Comparison of ENCODE assay signal across 8 cellular contexts in the genomic region with DNA sequence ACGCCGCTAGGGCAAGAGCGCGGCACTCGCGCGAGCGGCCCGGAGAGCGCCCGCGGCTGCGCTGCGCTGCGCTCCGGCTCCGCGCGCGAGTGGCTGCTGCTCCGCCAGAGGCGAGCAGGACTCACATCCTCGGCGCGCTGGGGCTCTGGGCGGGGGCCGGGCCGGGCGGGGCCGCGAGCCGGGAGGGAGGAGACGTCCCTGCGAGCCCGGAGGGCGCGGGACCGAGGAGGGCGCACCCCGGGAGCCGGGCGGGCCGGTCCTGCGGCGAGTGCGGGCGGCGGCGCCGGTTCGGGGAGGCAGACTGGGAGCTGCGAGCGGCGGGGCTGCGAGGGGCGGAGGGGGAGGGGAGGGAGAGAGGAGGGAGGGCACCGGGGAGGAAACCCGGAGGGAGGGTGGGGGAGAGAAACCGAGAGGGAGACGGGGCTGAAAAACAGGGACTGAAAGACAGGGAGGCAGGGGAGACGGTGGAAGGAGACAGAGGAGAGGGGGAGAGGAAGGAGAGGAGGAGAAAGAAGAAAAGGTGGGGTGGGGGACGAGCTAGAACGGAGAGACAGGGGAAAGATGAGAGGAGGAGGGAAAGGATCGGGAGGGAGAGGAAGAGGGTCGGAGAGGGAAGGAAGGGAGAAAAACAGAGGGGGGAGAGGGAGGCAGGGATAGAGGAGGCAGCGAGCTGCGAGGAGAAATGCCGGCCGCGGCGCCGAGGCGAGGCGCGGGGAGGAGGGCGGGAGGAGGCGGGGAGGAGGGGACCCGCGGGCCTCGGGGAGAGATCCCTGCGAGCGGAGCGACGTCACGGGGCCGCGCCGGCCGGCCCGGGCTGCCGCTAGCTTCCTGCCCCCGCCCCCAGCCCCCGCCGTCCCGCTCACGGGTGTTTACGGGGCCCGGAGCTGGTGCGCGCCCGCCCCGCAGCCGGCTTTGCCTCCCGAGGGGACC. TPM values are rescaled to one million over a fixed set of nuclear protein-coding genes. Genes with fewer than 3 reads are reported as not detected.
DNase-seq lines count a peak whose midpoint lies in the region; ATAC-seq and TF ChIP-seq lines count a peak whose summit lies in the region.

Gene CAMK2N1, minus strand, starts transcription at position 684 of the 930 bp plus-strand sequence. CDS start 831 bp downstream, outside the sequence.

- ATAC-seq in activated CD4-positive, alpha-beta T cell treated with anti-CD3 and anti-CD28 coated beads for 36 hours, result peak; percentile 68
- ATAC-seq in HG02759 (IDR thresholded peaks at IDR 0.05; ENCODE audit: unreplicated experiment) (no peak), HG02610 (IDR thresholded peaks at IDR 0.05; ENCODE audit: unreplicated experiment) (no peak)

- H4K20me1 ChIP-seq in smooth muscle cell (ENCODE audit: low read depth), result peaks cover 23% of the 10 kb centered on the region

- H3K9me3 Mint-ChIP-seq in CD14-positive monocyte, result peaks cover 0 to 15% (median 5%) of the 10 kb centered on the region in 7 donors
- no peaks in the 10 kb centered on the region for H3K9me3 Mint-ChIP-seq in activated CD4-positive, alpha-beta T cell treated with anti-CD3 and anti-CD28 coated beads for 36 hours (ENCODE audit: low read depth)

- peaks cover 20% of the 10 kb centered on the region for H3K4me1 ChIP-seq in smooth muscle cell (ENCODE audit: low read depth)

- WGBS in smooth muscle cell (ENCODE audit: low lambda C conversion rate), result 0% methylated on average over 7 of the region's 104 CpGs

- H3K79me2 ChIP-seq in smooth muscle cell (ENCODE audit: low read depth), result peaks cover 22% of the 10 kb centered on the region

- H2AFZ ChIP-seq in smooth muscle cell (ENCODE audit: low read depth), result peak within 1 kb of the TSS; percentile 91

- peak within 1 kb of the TSS; percentile 24 to 83 for H3K4me3 Mint-ChIP-seq in CD14-positive monocyte
- H3K4me3 Mint-ChIP-seq in activated CD4-positive, alpha-beta T cell treated with anti-CD3 and anti-CD28 coated beads for 36 hours, result peak within 1 kb of the TSS; percentile 73

- H3K36me3 ChIP-seq in smooth muscle cell (ENCODE audit: low read depth), result no peaks in the 10 kb centered on the region

- H3K4me3 ChIP-seq in smooth muscle cell, result peak within 1 kb of the TSS; percentile 78

- H3K27me3 Mint-ChIP-seq in CD14-positive monocyte (ENCODE audit: low read depth in 3 of 3), result peaks cover 77 to 94% (median 79%) of the 10 kb centered on the region in 3 donors
- H3K27me3 Mint-ChIP-seq in activated CD4-positive, alpha-beta T cell treated with anti-CD3 and anti-CD28 coated beads for 36 hours, result peaks cover 58% of the 10 kb centered on the region

- no peaks in the 10 kb centered on the region for H3K27me3 ChIP-seq in smooth muscle cell (ENCODE audit: low read depth)

- no peak within 1 kb of the TSS for H3K27ac Mint-ChIP-seq in CD14-positive monocyte
- H3K27ac Mint-ChIP-seq in activated CD4-positive, alpha-beta T cell treated with anti-CD3 and anti-CD28 coated beads for 36 hours, result no peak within 1 kb of the TSS

- H3K4me1 Mint-ChIP-seq in CD14-positive monocyte, result peaks cover 5% of the 10 kb centered on the region
- peaks cover 14% of the 10 kb centered on the region for H3K4me1 Mint-ChIP-seq in activated CD4-positive, alpha-beta T cell treated with anti-CD3 and anti-CD28 coated beads for 36 hours

- intact Hi-C loops in CD14-positive monocyte (cut with micrococcal nuclease), result loop anchor here in 1 of 2 donors (10.0 kb wide), 1 partner anchor 561 kb away; the partner anchor contains the start of gene PLA2G2E
- intact Hi-C loops in activated CD4-positive, alpha-beta T cell treated with anti-CD3 and anti-CD28 coated beads for 36 hours (cut with DNase I, micrococcal nuclease), result loop anchor here in 1 of 2 experiments (10.0 kb wide), 1 partner anchor 1851 kb away; the partner anchor contains the start of gene PAX7

- peak within 1 kb of the TSS; percentile 54 for H3K9ac ChIP-seq in smooth muscle cell (ENCODE audit: low read depth)

- POLR2A ChIA-PET in activated CD4-positive, alpha-beta T cell treated with anti-CD3 and anti-CD28 coated beads for 36 hours (lab: Charles Lee), result no interaction called here

- peak within 1 kb of the TSS; percentile 98 for H3K27ac ChIP-seq in cingulate gyrus (ENCODE audit: low read depth, low read length)
- H3K27ac ChIP-seq in smooth muscle cell (ENCODE audit: low read depth), result peak within 1 kb of the TSS; percentile 42

- CTCF ChIA-PET in activated CD4-positive, alpha-beta T cell treated with anti-CD3 and anti-CD28 coated beads for 36 hours (lab: Charles Lee), result interaction anchor here (0.6 to 1.4 kb wide), 3 partner anchors 8 to 124 kb away, joined by 3 to 4 read pairs (median 3); no protein-coding TSS in a partner anchor

- DNase-seq in CD14-positive monocyte (ENCODE audit: low spot score), result no peak
- DNase-seq in LHCN-M2 (ENCODE audit: low read depth), result peak; percentile 61
- peak; percentile 75 for DNase-seq in activated CD4-positive, alpha-beta T cell treated with anti-CD3 and anti-CD28 coated beads for 36 hours
- peak; percentile 54 for DNase-seq in kidney glomerular epithelial cell (lab: John Stamatoyannopoulos, UW)
- peak; percentile 45 for DNase-seq in smooth muscle cell (lab: John Stamatoyannopoulos, UW; ENCODE audit: unreplicated experiment)

- no peaks in the 10 kb centered on the region for H3F3A ChIP-seq in smooth muscle cell (ENCODE audit: low read depth)

- no peaks in the 10 kb centered on the region for H3K9me3 ChIP-seq in smooth muscle cell (replicated peaks; ENCODE audit: low read depth)

- peak within 1 kb of the TSS; percentile 99 for H3K4me2 ChIP-seq in smooth muscle cell

- H3K36me3 Mint-ChIP-seq in CD14-positive monocyte, result peaks cover 0 to 2% of the 10 kb centered on the region in 2 donors
- no peaks in the 10 kb centered on the region for H3K36me3 Mint-ChIP-seq in activated CD4-positive, alpha-beta T cell treated with anti-CD3 and anti-CD28 coated beads for 36 hours (ENCODE audit: low read depth)

- no peak for TF ChIP-seq CTCF in CD14-positive monocyte (IDR thresholded peaks at IDR 0.05)
- TF ChIP-seq CTCF in smooth muscle cell (IDR thresholded peaks at IDR 0.05; ENCODE audit: borderline replicate concordance, insufficient read depth, poor library complexity, severe bottlenecking), result no peak

RNA-seq across cellular contexts. Expression of gene CAMK2N1, which starts in this region (rescaled TPM):
- polyA plus RNA-seq in CD14-positive monocyte (not detected), smooth muscle cell (11.0 TPM in 2 replicates)
- total RNA-seq in LHCN-M2 (2014; rRNA removed) (31.2 and 34.0 TPM in 2 replicates), smooth muscle cell (13.2 and 15.9 TPM in 2 replicates)
- 23.8 TPM for polyA plus RNA-seq in LHCN-M2 (2012)
- under 1 TPM; 0.48 to 0.49 TPM for total RNA-seq in activated CD4-positive, alpha-beta T cell treated with anti-CD3 and anti-CD28 coated beads for 36 hours

Comparison
In these comparisons a context has a peak if more than half of its experiments do, and no peak if none do; other contexts are left out.
1. RNA of gene CAMK2N1 (polyA plus RNA-seq): 11.0 TPM in smooth muscle cell; not detected in CD14-positive monocyte; every median in the first group is over 10 times any median in the second.
2. Peak in DNase-seq and ATAC-seq in activated CD4-positive, alpha-beta T cell treated with anti-CD3 and anti-CD28 coated beads for 36 hours; RNA of the gene not detected or under 1 TPM.